Comparison of ENCODE assay signal across 19 cellular contexts in the genomic region with DNA sequence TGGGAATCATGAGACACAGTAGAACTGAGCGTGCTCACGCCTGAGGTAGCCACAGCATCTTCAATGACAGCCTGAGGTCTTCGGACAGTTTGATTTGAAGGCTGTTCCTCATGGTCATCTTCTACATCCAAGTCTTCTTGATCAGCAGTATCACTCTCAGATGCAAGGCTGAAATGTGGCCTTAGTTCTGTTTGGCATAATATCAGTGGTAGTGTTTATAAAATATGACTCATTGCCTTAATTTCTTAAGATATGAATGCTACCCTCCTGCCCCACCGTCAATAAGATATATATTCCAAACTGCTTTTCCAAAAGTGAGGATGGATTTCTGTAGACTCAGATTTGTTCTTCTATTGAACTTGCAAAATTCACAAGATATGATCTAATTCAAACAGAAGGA. TPM values are rescaled to one million over a fixed set of nuclear protein-coding genes. Genes with fewer than 3 reads are reported as not detected.
A peak's percentile ranks its signal among the peaks of the same experiment; 100 is the strongest.
DNase-seq lines count a peak whose midpoint lies in the region; ATAC-seq, FAIRE-seq and TF ChIP-seq lines count a peak whose summit lies in the region.
"Had no signal": no experiment of that assay in that cellular context is flagged by ENCODE, and none has a peak within 500 bp of the region (broad histone marks: within the 10 kb centered on the region; RNA-seq: fewer than 3 reads in every experiment).

No MANE protein-coding gene starts in this region.

- H4K20me1 ChIP-seq in PC-3 (ENCODE audit: low read length) = no peaks in the 10 kb centered on the region

- no peaks in the 10 kb centered on the region for H3K9me3 ChIP-seq in CD4-positive, alpha-beta memory T cell (ENCODE audit: control insufficient read depth in 1 of 2, low read length in 2 of 2)
- H3K9me3 ChIP-seq in PC-3 (ENCODE audit: low read length) (peaks cover 5% of the 10 kb centered on the region; the same call in 1 of the 2 replicates), body of pancreas (no peaks in the 10 kb centered on the region), pancreas (no peaks in the 10 kb centered on the region)

- 72 to 80% methylated on average over 4 of the region's 4 CpGs for WGBS in body of pancreas, 2 donors
- 79 to 86% methylated on average over 4 of the region's 4 CpGs for WGBS in pancreas, 2 donors

- ATAC-seq in PC-3 = peak; percentile 39
- ATAC-seq in body of pancreas = peak; percentile 39
- peak; percentile 34 to 57 (median 46) for ATAC-seq in pancreas
- no peak for ATAC-seq in HG03342 (IDR thresholded peaks at IDR 0.05; ENCODE audit: unreplicated experiment)
- ATAC-seq: HepG2 had no signal

- H3K9me3 Mint-ChIP-seq in CD4-positive, alpha-beta memory T cell = peaks cover 0 to 7% (median 2%) of the 10 kb centered on the region in 8 donors

- no peak overlapping the region for H3K4me3 ChIP-seq in CD4-positive, alpha-beta memory T cell (ENCODE audit: low read length in 2 of 2)
- H3K4me3 ChIP-seq in PC-3 (ENCODE audit: low read length) (no peak overlapping the region), body of pancreas (no peak overlapping the region), pancreas (no peak overlapping the region), coronary artery (no peak overlapping the region)

- H3K9me2 ChIP-seq in PC-3 (replicated peaks; ENCODE audit: low read length) = no peaks in the 10 kb centered on the region

- intact Hi-C loops in CD4-positive, alpha-beta memory T cell (cut with micrococcal nuclease) = no loop called here
- intact Hi-C loops in PC-3 (cut with micrococcal nuclease) (loop anchor here (5.0 kb wide), 1 partner anchor 45 kb away; no protein-coding TSS in a partner anchor), body of pancreas (cut with DNase I) (no loop called here), pancreas (cut with DNase I) (no loop called here)

- H3K27ac Mint-ChIP-seq in CD4-positive, alpha-beta memory T cell = peak overlapping the region in 4 of 7 donors; percentile 4 to 53 (median 32)

- CTCF ChIA-PET in CD4-positive, alpha-beta memory T cell (lab: Charles Lee; ENCODE audit: partially characterized antibody) = interaction anchor here (9.8 kb wide), 1 partner anchor 17 kb away, joined by 56 read pairs; the partner anchor contains the start of gene MAP7
- CTCF ChIA-PET in PC-3 (lab: Charles Lee) = no interaction called here

- no peak overlapping the region for H3K4me3 Mint-ChIP-seq in CD4-positive, alpha-beta memory T cell

- H3K79me2 ChIP-seq in PC-3 (ENCODE audit: low read length) = no peaks in the 10 kb centered on the region

- H3K4me2 ChIP-seq in PC-3 (ENCODE audit: low read length) = peak overlapping the region; percentile 68; the same call in 1 of the 2 replicates

- H3K27me3 Mint-ChIP-seq in CD4-positive, alpha-beta memory T cell = no peaks in the 10 kb centered on the region

- peaks cover 4 to 37% (median 26%) of the 10 kb centered on the region in 4 donors for H3K4me1 Mint-ChIP-seq in CD4-positive, alpha-beta memory T cell

- H3K4me1 ChIP-seq in CD4-positive, alpha-beta memory T cell (ENCODE audit: insufficient read depth, low read length) = peaks cover 45% of the 10 kb centered on the region
- H3K4me1 ChIP-seq in PC-3 (ENCODE audit: insufficient read depth, low read length) (peaks cover 38% of the 10 kb centered on the region), body of pancreas (peaks cover 55% of the 10 kb centered on the region), pancreas (peaks cover 22 to 45% (median 40%) of the 10 kb centered on the region in 3 donors)

- TF ChIP-seq CTCF in PC-3 (conservative IDR thresholded peaks at IDR 0.05; ENCODE audit: low read depth, low read length) (no peak), body of pancreas (IDR thresholded peaks at IDR 0.05) (no peak), pancreas (IDR thresholded peaks at IDR 0.05) (no peak), coronary artery (IDR thresholded peaks at IDR 0.05) (no peak)

- POLR2A ChIA-PET in CD4-positive, alpha-beta memory T cell (lab: Charles Lee; ENCODE audit: partially characterized antibody) = interaction anchor here (1.7 kb wide), 1 partner anchor 225 kb away, joined by 4 read pairs; the partner anchor contains the start of gene MAP3K5
- POLR2A ChIA-PET in PC-3 (lab: Charles Lee; ENCODE audit: unreplicated experiment) = no interaction called here

- peak overlapping the region; percentile 54; the same call in 1 of the 2 replicates for H3K9ac ChIP-seq in PC-3 (ENCODE audit: low read length)

- TF ChIP-seq POLR2A in body of pancreas (IDR thresholded peaks at IDR 0.05) = no peak

- H2AFZ ChIP-seq in PC-3 (ENCODE audit: low read length) = no peak overlapping the region

- DNase-seq in CD4-positive, alpha-beta memory T cell = no peak
- DNase-seq in PC-3 (peak; percentile 27), body of pancreas (no peak), pancreas (no peak), coronary artery (ENCODE audit: low spot score) (no peak), NCI-H510A treated with DMSO at 0.1 percent for 48 hours (lab: John Stamatoyannopoulos, UW) (no peak), germinal center (ENCODE audit: low spot score) (no peak)
- DNase-seq: DMS 273 treated with DMSO at 0.1 percent for 48 hours, DMS79 treated with DMSO at 0.1 percent for 48 hours, KG1, NCI-H1694 treated with DMSO at 0.1 percent for 48 hours, NCI-H2081 treated with DMSO at 0.1 percent for 48 hours, NCI-H2171 treated with DMSO at 0.1 percent for 48 hours, NCI-H526, Right ventricle myocardium superior had no signal

- no TSS peak for BruUV-seq in PC-3 (replicated peaks; lab: Mats Ljungman, UMichigan)

- no peak overlapping the region for H3K27ac ChIP-seq in CD4-positive, alpha-beta memory T cell (ENCODE audit: low read depth, low read length)
- H3K27ac ChIP-seq in PC-3 (ENCODE audit: low read length) (peak overlapping the region; percentile 97), body of pancreas (peak overlapping the region; percentile 21 to 53 (median 34)), pancreas (peak overlapping the region in 1 of 4 donors; percentile 51), coronary artery (no peak overlapping the region)
- H3K27ac ChIP-seq: C4-2B had no signal

- peaks cover 54 to 74% of the 10 kb centered on the region in 2 donors for H3K36me3 Mint-ChIP-seq in CD4-positive, alpha-beta memory T cell

- FAIRE-seq in pancreas (lab: Jason Lieb, UNC) = no peak
- FAIRE-seq: HepG2 had no signal

- peaks cover 21% of the 10 kb centered on the region for H3K36me3 ChIP-seq in CD4-positive, alpha-beta memory T cell (ENCODE audit: insufficient read depth, low read length)
- H3K36me3 ChIP-seq in PC-3 (ENCODE audit: low read depth, low read length) (peaks cover 7% of the 10 kb centered on the region; the same call in 1 of the 2 replicates), body of pancreas (replicated peaks in 1 of 2; ENCODE audit: insufficient read depth in 1 of 2, low read depth in 2 of 2) (no peaks in the 10 kb centered on the region), pancreas (no peaks in the 10 kb centered on the region)

- H3F3A ChIP-seq in PC-3 (ENCODE audit: low read length, unreplicated experiment) = no peaks in the 10 kb centered on the region

- no peaks in the 10 kb centered on the region for H3K27me3 ChIP-seq in CD4-positive, alpha-beta memory T cell (ENCODE audit: insufficient read depth, low read length)
- H3K27me3 ChIP-seq in PC-3 (ENCODE audit: low read length) (no peaks in the 10 kb centered on the region), body of pancreas (no peaks in the 10 kb centered on the region), pancreas (no peaks in the 10 kb centered on the region)

RNA-seq across cellular contexts. Expression of gene MAP7, which starts 17.5 kb away (rescaled TPM):
- total RNA-seq in CD4-positive, alpha-beta memory T cell = under 1 TPM; 0.55 to 0.69 TPM
- 1 to 10 TPM in 1 of 2 donors, under 1 TPM in 1; 0.60 to 1.5 TPM for polyA plus RNA-seq in CD4-positive, alpha-beta memory T cell
- total RNA-seq in PC-3 (2014; rRNA removed) (13.9 and 25.3 TPM in 2 replicates), body of pancreas (10 to 100 TPM; 19.7 to 28.7 TPM), pancreas (10 to 100 TPM; 23.7 to 37.9 (median 27.6) TPM)
- polyA plus RNA-seq in pancreas = 10 to 100 TPM; 10.7 to 12.9 TPM
- total RNA-seq: OCI-LY7 had no signal
- polyA plus RNA-seq: HepG2 had no signal

Comparison
In these comparisons a context has a peak if more than half of its experiments do, and no peak if none do; other contexts are left out.
1. H3K27ac ChIP-seq: peak in PC-3 (single experiment) and body of pancreas (4 of 4); none in CD4-positive, alpha-beta memory T cell (single experiment) and coronary artery (0 of 2).